Comparison of ENCODE assay signal across 23 cellular contexts in the genomic region with DNA sequence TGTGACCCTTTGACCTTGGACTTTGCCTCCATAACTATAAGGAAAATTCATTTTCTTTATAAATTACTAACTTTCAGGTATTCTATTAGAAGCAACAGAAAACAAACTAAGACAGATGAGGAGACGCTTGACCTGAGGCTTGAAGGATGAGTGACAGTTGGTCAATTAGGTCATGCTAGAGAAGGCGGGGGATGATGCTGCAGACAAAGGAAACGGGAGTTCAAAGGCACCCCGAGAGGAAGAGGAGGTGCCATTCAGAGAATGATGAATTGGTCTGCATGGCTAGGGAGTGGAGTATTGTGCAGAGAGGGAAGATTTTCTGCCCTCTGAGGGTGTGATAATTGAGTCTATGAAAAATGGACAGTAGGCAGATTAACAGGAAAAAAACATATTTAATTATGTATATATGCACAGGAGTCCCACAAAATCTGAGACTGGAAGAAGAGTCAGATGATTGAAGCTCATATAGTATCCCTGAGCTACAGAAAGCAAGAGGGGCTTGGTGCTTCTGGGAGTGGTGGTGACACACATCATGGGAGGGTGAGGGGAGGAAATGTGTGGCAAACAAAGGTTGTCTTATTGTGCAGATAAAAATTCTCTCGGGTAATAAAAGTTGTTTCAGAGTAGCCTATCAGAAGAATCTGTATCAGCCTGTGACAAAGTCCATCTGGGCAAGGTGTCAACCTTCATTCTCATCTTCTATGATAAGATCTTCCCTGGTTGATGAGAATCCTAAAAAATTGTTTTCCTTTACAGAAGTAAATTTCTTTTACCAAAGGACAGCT. TPM values are rescaled to one million over a fixed set of nuclear protein-coding genes. Genes with fewer than 3 reads are reported as not detected.
DNase-seq lines count a peak whose midpoint lies in the region; ATAC-seq, FAIRE-seq and TF ChIP-seq lines count a peak whose summit lies in the region.
"Had no signal": no experiment of that assay in that cellular context is flagged by ENCODE, and none has a peak within 500 bp of the region (broad histone marks: within the 10 kb centered on the region; RNA-seq: fewer than 3 reads in every experiment).

No MANE protein-coding gene starts in this region.

- H3K9me3 ChIP-seq in GM12878 (replicated peaks; ENCODE audit: control insufficient read depth, insufficient read depth, low read length): no peaks in the 10 kb centered on the region
- no peaks in the 10 kb centered on the region for H3K9me3 ChIP-seq in small intestine (ENCODE audit: control insufficient read depth, low read depth)

- POLR2A ChIA-PET in activated CD4-positive, alpha-beta T cell treated with anti-CD3 and anti-CD28 coated beads for 36 hours (lab: Charles Lee): no interaction called here
- POLR2A ChIA-PET in HEK293T (lab: Yijun Ruan, JAX): no interaction called here
- POLR2A ChIA-PET in GM12878 (lab: Charles Lee): no interaction called here

- H3K4me3 Mint-ChIP-seq in activated CD4-positive, alpha-beta T cell treated with anti-CD3 and anti-CD28 coated beads for 36 hours: no peak overlapping the region
- H3K4me3 Mint-ChIP-seq: CD8-positive, alpha-beta T cell; HFFc6 had no signal

- CTCF ChIA-PET in activated CD4-positive, alpha-beta T cell treated with anti-CD3 and anti-CD28 coated beads for 36 hours (lab: Charles Lee): interaction anchor here (0.7 kb wide), 1 partner anchor 300 kb away, joined by 3 read pairs; no protein-coding TSS in a partner anchor
- CTCF ChIA-PET in HEK293T (lab: Yijun Ruan, JAX): no interaction called here
- CTCF ChIA-PET in GM12878 (lab: Yijun Ruan, JAX): interaction anchor here (1.0 to 2.1 kb wide), 2 partner anchors 19 to 344 kb away, joined by 3 to 8 read pairs; no protein-coding TSS in a partner anchor

- H3K27me3 ChIP-seq in GM12878 (replicated peaks in 1 of 2; ENCODE audit: control insufficient read depth in 2 of 2, insufficient read depth in 2 of 2, low read length in 1 of 2) (peaks cover 0 to 1% of the 10 kb centered on the region in 2 experiments; a peak in 2 of 4 replicates), small intestine (ENCODE audit: control insufficient read depth in 2 of 2, insufficient read depth in 2 of 2, low read length in 2 of 2) (no peaks in the 10 kb centered on the region)

- peak; percentile 32 for DNase-seq in activated CD4-positive, alpha-beta T cell treated with anti-CD3 and anti-CD28 coated beads for 36 hours
- DNase-seq in activated CD4-positive, alpha-beta T cell treated with anti-CD3 and anti-CD28 coated beads for 4 hours: no peak
- DNase-seq in HEK293T (ENCODE audit: extremely low spot score) (no peak), GM12878 (ENCODE audit: low read depth, low spot score) (no peak), small intestine (peak; percentile 69), GM12892 (ENCODE audit: insufficient read length) (no peak)
- no peak for DNase-seq in activated effector memory CD4-positive, alpha-beta T cell treated with Interleukin-2 at 50 U/mL for 16 hours
- DNase-seq: AML-193; C1 segment of cervical spinal cord; CD8-positive, alpha-beta T cell; H7; HFFc6; KG1; NCI-H1105; NCI-H146; NCI-H2029; NCI-H2227 treated with DMSO at 0.1 percent for 48 hours; NCI-H510A treated with DMSO at 0.1 percent for 48 hours; NCI-H748 treated with DMSO at 0.1 percent for 48 hours; PC-9; SHP77 treated with DMSO at 0.1 percent for 48 hours had no signal

- peaks cover 16% of the 10 kb centered on the region for H3K4me1 Mint-ChIP-seq in activated CD4-positive, alpha-beta T cell treated with anti-CD3 and anti-CD28 coated beads for 36 hours

- H3K79me2 ChIP-seq in GM12878 (ENCODE audit: control insufficient read depth, insufficient read depth, low read length): no peaks in the 10 kb centered on the region

- no peak for TF ChIP-seq RAD21 in GM12878 (IDR thresholded peaks at IDR 0.05; ENCODE audit: insufficient read depth, low read depth, low read length)

- intact Hi-C loops in activated CD4-positive, alpha-beta T cell treated with anti-CD3 and anti-CD28 coated beads for 36 hours (cut with DNase I, micrococcal nuclease): no loop called here
- intact Hi-C loops in GM12878 (cut with micrococcal nuclease; ENCODE audit: unreplicated experiment): no loop called here

- H2AFZ ChIP-seq in GM12878 (ENCODE audit: control insufficient read depth, low read depth, low read length): no peak overlapping the region
- H2AFZ ChIP-seq: PC-9 had no signal

- no peaks in the 10 kb centered on the region for H3K36me3 ChIP-seq in GM12878 (ENCODE audit: control insufficient read depth in 2 of 2, insufficient read depth in 2 of 2, low read length in 1 of 2)
- no peaks in the 10 kb centered on the region for H3K36me3 ChIP-seq in small intestine (ENCODE audit: control insufficient read depth in 2 of 2, insufficient read depth in 2 of 2, low read length in 2 of 2)

- peaks cover 20% of the 10 kb centered on the region for H3K4me1 ChIP-seq in GM12878 (ENCODE audit: control insufficient read depth, insufficient read depth, low read length)
- H3K4me1 ChIP-seq in small intestine (ENCODE audit: control insufficient read depth in 2 of 2, insufficient read depth in 1 of 2, low read depth in 1 of 2, low read length in 1 of 2): peaks cover 0 to 2% of the 10 kb centered on the region in 2 donors

- peak; percentile 55 for ATAC-seq in activated CD4-positive, alpha-beta T cell treated with anti-CD3 and anti-CD28 coated beads for 36 hours
- ATAC-seq in GM12878: no peak
- ATAC-seq: CD8-positive, alpha-beta T cell had no signal

- H3K4me3 ChIP-seq in GM12878: no peak overlapping the region
- no peak overlapping the region for H3K4me3 ChIP-seq in small intestine (ENCODE audit: low read depth in 1 of 2, low read length in 2 of 2)
- H3K4me3 ChIP-seq: PC-9 had no signal

- no peak overlapping the region for H3K9ac ChIP-seq in GM12878 (ENCODE audit: control insufficient read depth, insufficient read depth, low read length)

- no peak for TF ChIP-seq EP300 in GM12878 (IDR thresholded peaks at IDR 0.05; ENCODE audit: borderline replicate concordance in 1 of 2, control insufficient read depth in 1 of 2, low read depth in 2 of 2, low read length in 2 of 2)

- H3K27ac Mint-ChIP-seq in activated CD4-positive, alpha-beta T cell treated with anti-CD3 and anti-CD28 coated beads for 36 hours: no peak overlapping the region
- H3K27ac Mint-ChIP-seq: CD8-positive, alpha-beta T cell; HFFc6 had no signal

- no peaks in the 10 kb centered on the region for H3K9me3 Mint-ChIP-seq in activated CD4-positive, alpha-beta T cell treated with anti-CD3 and anti-CD28 coated beads for 36 hours (ENCODE audit: low read depth)
- H3K9me3 Mint-ChIP-seq: CD8-positive, alpha-beta T cell; HFFc6 had no signal

- no TSS peak for BruUV-seq in GM12878 (replicated peaks; lab: Mats Ljungman, UMichigan)

- no peak for TF ChIP-seq CTCF in GM12878 (IDR thresholded peaks at IDR 0.05 in 2 of 3, conservative IDR thresholded peaks at IDR 0.05 in 1 of 3; ENCODE audit: control insufficient read depth in 2 of 3, extremely low read depth in 1 of 3, insufficient read depth in 1 of 3, low read depth in 3 of 3, low read length in 3 of 3)

- WGBS in GM12878 (ENCODE audit: insufficient coverage, insufficient replicate concordance, low lambda C conversion rate, missing lambda C conversion rate): 38% methylated on average over 5 of the region's 5 CpGs
- 44 to 56% (median 51%) methylated on average over 5 of the region's 5 CpGs for WGBS in small intestine, 3 donors

- SMC1A ChIA-PET in GM12878 (lab: Charles Lee; ENCODE audit: uncharacterized antibody, unreplicated experiment): interaction anchor here (1.6 kb wide), 1 partner anchor 19 kb away, joined by 4 read pairs; no protein-coding TSS in a partner anchor

- no peaks in the 10 kb centered on the region for H4K20me1 ChIP-seq in GM12878 (ENCODE audit: control insufficient read depth, insufficient read depth)

- FAIRE-seq in GM12878 (lab: Jason Lieb, UNC) (no peak), small intestine (lab: Jason Lieb, UNC) (no peak), GM12892 (lab: Jason Lieb, UNC) (no peak)
- FAIRE-seq: GM19239 had no signal

- no peak for TF ChIP-seq POLR2A in GM12878 (IDR thresholded peaks at IDR 0.05; ENCODE audit: low read depth, low read length)
- no peak for TF ChIP-seq POLR2A in GM12892 (IDR thresholded peaks at IDR 0.05; ENCODE audit: low read depth, low read length)

- no peak overlapping the region for H3K4me2 ChIP-seq in GM12878 (ENCODE audit: control insufficient read depth, insufficient read depth)
- H3K4me2 ChIP-seq: PC-9 had no signal

- H3K27ac ChIP-seq in GM12878 (ENCODE audit: control insufficient read depth, insufficient read depth) (no peak overlapping the region), small intestine (ENCODE audit: low read depth in 1 of 2, low read length in 1 of 2) (no peak overlapping the region)
- H3K27ac ChIP-seq: PC-9, RWPE1 had no signal

- H3K27me3 Mint-ChIP-seq in activated CD4-positive, alpha-beta T cell treated with anti-CD3 and anti-CD28 coated beads for 36 hours: no peaks in the 10 kb centered on the region

- RAD21 ChIA-PET in GM12878 (lab: Charles Lee; ENCODE audit: unreplicated experiment): no interaction called here

- H3K36me3 Mint-ChIP-seq in activated CD4-positive, alpha-beta T cell treated with anti-CD3 and anti-CD28 coated beads for 36 hours (ENCODE audit: low read depth): no peaks in the 10 kb centered on the region

- in situ Hi-C loops in GM12878 (cut with MboI): no loop called here

TF ChIP-seq in HEK293T, 16 proteins besides CTCF, POLR2A, EP300 and RAD21 (continues in another document):
- TF ChIP-seq SUZ12 (IDR thresholded peaks at IDR 0.05): no peak

TF ChIP-seq in GM12878, 131 proteins besides CTCF, POLR2A, EP300 and RAD21 (continues in another document):
- no peak for TF ChIP-seq SIN3A (IDR thresholded peaks at IDR 0.05; ENCODE audit: low read depth, low read length)

RNA-seq across cellular contexts. Expression of gene FUCA2, which starts 20.4 kb away (rescaled TPM):
- total RNA-seq in activated CD4-positive, alpha-beta T cell treated with anti-CD3 and anti-CD28 coated beads for 36 hours: 1 to 10 TPM; 6.7 to 7.8 TPM
- total RNA-seq in GM12878 (2013; cell fraction: nucleolus; rRNA removed): 22.0 and 22.3 TPM in 2 replicates
- total RNA-seq in GM12878 (2014; rRNA removed) (19.5 and 19.7 TPM in 2 replicates), GM12878 (2014; rRNA removed; fragmentation: Illumina TruSeq; extraction: Trizol) (22.2 and 22.3 TPM in 2 replicates), GM12878 (2021) (33.2 and 33.6 TPM in 2 replicates)
- 17.9 TPM for polyA plus RNA-seq in GM12878 (2011; ENCODE audit: low read depth)
- polyA plus RNA-seq in GM12878 (2011; rRNA removed) (19.2 and 23.5 TPM in 2 replicates), GM12878 (2014; fragmentation: Illumina TruSeq; extraction: Trizol) (22.2 and 28.2 TPM in 2 replicates), GM12878 (2014; fragmentation: Nextera tagmentation; extraction: Ambion mirVana) (10 to 100 TPM in 1 of 2 experiments, 1 to 10 TPM in 1; 5.7 to 11.8 TPM), GM12878 (2014; rRNA removed) (20.8 and 21.1 TPM in 2 replicates), GM12878 (2016; fragmentation: Nextera tagmentation; extraction: Ambion mirVana) (10 to 100 TPM; 35.0 to 36.2 TPM), small intestine (10 to 100 TPM; 22.8 to 54.5 (median 33.0) TPM)
- 12.1 and 13.8 TPM in 2 replicates for polyA plus RNA-seq in GM12878 (2011; cell fraction: cytosol; rRNA removed)
- polyA plus RNA-seq in GM12878 (2011; cell fraction: nucleus; rRNA removed): 11.3 and 12.5 TPM in 2 replicates
- 17.7 and 18.7 TPM in 2 replicates for polyA plus RNA-seq in GM12878 (2012)
- polyA minus RNA-seq in GM12878 (2011; rRNA and poly(A)+ RNA removed): 8.8 and 9.1 TPM in 2 replicates
- 5.2 and 7.6 TPM in 2 replicates for polyA minus RNA-seq in GM12878 (2011; cell fraction: cytosol; rRNA and poly(A)+ RNA removed)
- polyA minus RNA-seq in GM12878 (2011; cell fraction: nucleus; rRNA and poly(A)+ RNA removed): 2.8 and 3.7 TPM in 2 replicates
- 14.0 TPM for polyA plus RNA-seq in GM12892 (2012; ENCODE audit: missing spikeins)

Comparison
In these comparisons a context has a peak if more than half of its experiments do, and no peak if none do; other contexts are left out.
1. DNase-seq: peak in activated CD4-positive, alpha-beta T cell treated with anti-CD3 and anti-CD28 coated beads for 36 hours (single experiment) and small intestine (single experiment); none in activated CD4-positive, alpha-beta T cell treated with anti-CD3 and anti-CD28 coated beads for 4 hours (0 of 2), HEK293T (single experiment), GM12878 (single experiment), activated effector memory CD4-positive, alpha-beta T cell treated with Interleukin-2 at 50 U/mL for 16 hours (single experiment) and GM12892 (single experiment).